ENCODE assay signal across 1 cellular context in the genomic region with DNA sequence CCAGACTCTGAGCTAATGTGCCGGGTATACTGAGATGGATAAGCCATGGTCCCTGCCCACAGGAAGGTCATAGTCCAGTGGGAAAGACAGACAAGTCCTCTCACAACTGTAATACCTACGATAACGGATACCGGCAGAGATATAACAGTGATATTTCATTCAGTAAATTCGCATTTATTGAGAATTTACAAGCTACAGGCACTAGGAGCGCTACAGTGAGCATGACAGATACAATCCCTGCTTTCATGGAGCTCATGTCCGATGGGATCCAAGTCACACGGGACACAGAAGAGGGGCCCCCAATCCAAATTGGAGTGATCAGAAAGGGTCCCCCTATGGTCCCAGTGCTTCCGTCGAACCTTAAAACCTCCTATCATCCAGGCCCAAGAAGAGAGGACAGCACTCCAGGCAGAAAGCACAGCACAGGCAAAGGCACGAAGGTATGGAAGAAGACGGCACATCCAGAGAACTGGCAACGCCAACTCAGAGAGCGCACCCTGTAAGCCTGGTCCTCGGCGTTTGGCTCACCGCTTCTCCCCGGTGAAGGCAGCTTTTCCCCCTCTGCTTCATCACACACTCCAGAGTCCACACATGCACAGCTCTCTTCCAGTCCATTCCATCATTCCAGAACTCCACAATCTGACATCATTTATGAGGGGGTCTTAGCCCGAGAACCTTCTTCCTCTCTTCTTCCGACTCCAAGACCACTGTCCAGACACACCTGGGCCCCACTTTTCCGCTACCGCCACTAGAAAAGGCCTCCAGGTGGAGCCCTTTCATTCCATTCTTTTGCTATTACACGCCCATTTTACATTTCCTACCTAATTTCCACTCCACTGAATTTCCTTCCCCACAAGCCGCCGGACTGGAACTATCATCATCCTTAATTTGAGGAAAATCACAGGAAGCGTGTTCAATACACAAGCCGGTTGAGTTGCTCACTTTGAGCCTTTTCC.
TF ChIP-seq lines count a peak whose summit lies in the region.

No MANE protein-coding gene starts in this region.

TF ChIP-seq in HepG2, 621 proteins besides CTCF, POLR2A, EP300 and RAD21:
- TF ChIP-seq CBX5 (CRISPR knock-in tag; IDR thresholded peaks at IDR 0.05; ENCODE audit: borderline replicate concordance), result no peak
- TF ChIP-seq STAG1 (CRISPR knock-in tag; IDR thresholded peaks at IDR 0.05), result peak; percentile 42
- TF ChIP-seq, protein P1, sequence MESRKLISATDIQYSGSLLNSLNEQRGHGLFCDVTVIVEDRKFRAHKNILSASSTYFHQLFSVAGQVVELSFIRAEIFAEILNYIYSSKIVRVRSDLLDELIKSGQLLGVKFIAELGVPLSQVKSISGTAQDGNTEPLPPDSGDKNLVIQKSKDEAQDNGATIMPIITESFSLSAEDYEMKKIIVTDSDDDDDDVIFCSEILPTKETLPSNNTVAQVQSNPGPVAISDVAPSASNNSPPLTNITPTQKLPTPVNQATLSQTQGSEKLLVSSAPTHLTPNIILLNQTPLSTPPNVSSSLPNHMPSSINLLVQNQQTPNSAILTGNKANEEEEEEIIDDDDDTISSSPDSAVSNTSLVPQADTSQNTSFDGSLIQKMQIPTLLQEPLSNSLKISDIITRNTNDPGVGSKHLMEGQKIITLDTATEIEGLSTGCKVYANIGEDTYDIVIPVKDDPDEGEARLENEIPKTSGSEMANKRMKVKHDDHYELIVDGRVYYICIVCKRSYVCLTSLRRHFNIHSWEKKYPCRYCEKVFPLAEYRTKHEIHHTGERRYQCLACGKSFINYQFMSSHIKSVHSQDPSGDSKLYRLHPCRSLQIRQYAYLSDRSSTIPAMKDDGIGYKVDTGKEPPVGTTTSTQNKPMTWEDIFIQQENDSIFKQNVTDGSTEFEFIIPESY (CRISPR knock-in tag; IDR thresholded peaks at IDR 0.05), result peak; percentile 82
